11 cellular contexts compared by ENCODE assay signal in the genomic region with DNA sequence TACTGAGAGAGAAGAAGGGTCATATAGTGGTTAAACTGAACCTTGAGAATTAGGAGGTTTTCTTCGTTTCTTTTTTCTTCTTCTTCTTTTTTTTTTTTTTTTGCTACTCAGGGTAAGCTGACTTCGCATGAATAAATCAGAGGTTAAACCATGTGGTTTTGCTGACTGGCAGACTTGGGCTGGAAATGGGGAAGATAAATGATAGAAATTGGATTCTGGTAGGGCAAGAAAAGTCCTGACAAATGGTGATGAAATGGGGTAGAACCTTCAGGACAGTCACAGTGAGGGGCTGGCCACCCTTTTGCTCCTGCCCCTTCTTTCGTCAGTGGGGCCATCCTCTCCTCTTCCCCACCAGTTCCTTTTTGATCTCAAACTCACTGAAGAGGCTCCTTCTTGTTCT. TPM values are rescaled to one million over a fixed set of nuclear protein-coding genes. Genes with fewer than 3 reads are reported as not detected.
A peak's percentile ranks its signal among the peaks of the same experiment; 100 is the strongest.
DNase-seq lines count a peak whose midpoint lies in the region; ATAC-seq, FAIRE-seq and TF ChIP-seq lines count a peak whose summit lies in the region.
"Had no signal": no experiment of that assay in that cellular context is flagged by ENCODE, and none has a peak within 500 bp of the region (broad histone marks: within the 10 kb centered on the region; RNA-seq: fewer than 3 reads in every experiment).

No MANE protein-coding gene starts in this region.

- H3K27ac ChIP-seq in OCI-LY7 (ENCODE audit: low read depth, low read length, poor library complexity, severe bottlenecking), result no peak overlapping the region
- peak overlapping the region in 3 of 4 donors; percentile 93 to 99 (median 93) for H3K27ac ChIP-seq in sigmoid colon
- peak overlapping the region in 2 of 4 donors; percentile 95 to 97 for H3K27ac ChIP-seq in gastroesophageal sphincter
- H3K27ac ChIP-seq in mesendoderm (ENCODE audit: low read depth, low read length), result no peak overlapping the region

- no peak overlapping the region for H2BK15ac ChIP-seq in mesendoderm (replicated peaks; ENCODE audit: low read depth)

- peaks cover 25% of the 10 kb centered on the region for H3K4me1 ChIP-seq in OCI-LY7 (ENCODE audit: insufficient read depth, low read length, poor library complexity, severe bottlenecking)
- H3K4me1 ChIP-seq in sigmoid colon, result peaks cover 0 to 9% (median 2%) of the 10 kb centered on the region in 4 donors
- peaks cover 0 to 14% (median 0%) of the 10 kb centered on the region in 3 donors for H3K4me1 ChIP-seq in gastroesophageal sphincter
- no peaks in the 10 kb centered on the region for H3K4me1 ChIP-seq in mesendoderm (ENCODE audit: control insufficient read depth, low read depth, low read length)

- peaks cover 13% of the 10 kb centered on the region for H3K9me3 ChIP-seq in OCI-LY7 (ENCODE audit: low read length)
- H3K9me3 ChIP-seq in sigmoid colon, result no peaks in the 10 kb centered on the region
- peaks cover 0 to 12% (median 0%) of the 10 kb centered on the region in 3 donors for H3K9me3 ChIP-seq in gastroesophageal sphincter

- H3K79me2 ChIP-seq in OCI-LY7 (ENCODE audit: insufficient read depth, low read depth, low read length) (peaks cover 37% of the 10 kb centered on the region), mesendoderm (ENCODE audit: control insufficient read depth, insufficient read depth, low read length) (peaks cover 16% of the 10 kb centered on the region)

- BruUV-seq in OCI-LY7 (replicated peaks; lab: Mats Ljungman, UMichigan), result no TSS peak

- no peak overlapping the region for H2BK120ac ChIP-seq in mesendoderm (ENCODE audit: low read depth, low read length)

- 39 to 66% methylated on average over 3 of the region's 3 CpGs for WGBS in sigmoid colon, 2 donors
- 59 to 70% methylated on average over 3 of the region's 3 CpGs for WGBS in gastroesophageal sphincter (ENCODE audit: low coverage in 1 of 2), 2 donors
- no CpG with 5 or more reads among the region's 3 CpGs for WGBS in mesendoderm (ENCODE audit: extremely low coverage, insufficient coverage, low lambda C conversion rate)

- no peaks in the 10 kb centered on the region for H3K27me3 ChIP-seq in sigmoid colon
- no peaks in the 10 kb centered on the region for H3K27me3 ChIP-seq in gastroesophageal sphincter
- H3K27me3 ChIP-seq in mesendoderm (ENCODE audit: insufficient read depth, low read length, poor library complexity), result no peaks in the 10 kb centered on the region
- H3K27me3 ChIP-seq: left lung had no signal

- H4K5ac ChIP-seq in mesendoderm (ENCODE audit: low read length), result no peak overlapping the region

- no peak overlapping the region for H3K56ac ChIP-seq in mesendoderm (ENCODE audit: low read length)

- peak overlapping the region; percentile 29; the same call in 1 of the 2 replicates for H2AFZ ChIP-seq in OCI-LY7 (ENCODE audit: low read length)

- FAIRE-seq in GM19239 (lab: Jason Lieb, UNC), result no peak
- FAIRE-seq: endometrium had no signal

- H3K4ac ChIP-seq in mesendoderm (ENCODE audit: low read depth, low read length), result no peak overlapping the region

- H3K4me2 ChIP-seq in OCI-LY7 (ENCODE audit: low read length), result peak overlapping the region; percentile 98
- H3K4me2 ChIP-seq in mesendoderm (ENCODE audit: low read length), result no peak overlapping the region

- TF ChIP-seq POLR2A in sigmoid colon (IDR thresholded peaks at IDR 0.05) (no peak), gastroesophageal sphincter (IDR thresholded peaks at IDR 0.05) (no peak)

- H3K9me2 ChIP-seq in OCI-LY7 (ENCODE audit: insufficient read depth, low read length), result no peaks in the 10 kb centered on the region

- no peak overlapping the region for H2AK5ac ChIP-seq in mesendoderm (ENCODE audit: low read length)

- no peak overlapping the region for H3K9ac ChIP-seq in mesendoderm (ENCODE audit: low read length)

- peaks cover 1% of the 10 kb centered on the region for H3K79me1 ChIP-seq in mesendoderm (ENCODE audit: low read length)

- POLR2A ChIA-PET in OCI-LY7 (lab: Charles Lee), result interaction anchor here (0.6 to 1.5 kb wide), 3 partner anchors 10 to 796 kb away, joined by 3 to 6 read pairs (median 3); no protein-coding TSS in a partner anchor

- H4K8ac ChIP-seq in mesendoderm (ENCODE audit: low read depth, low read length), result no peak overlapping the region

- H4K20me1 ChIP-seq in OCI-LY7 (ENCODE audit: insufficient read depth, low read length), result no peaks in the 10 kb centered on the region

- CTCF ChIA-PET in OCI-LY7 (lab: Charles Lee; ENCODE audit: unreplicated experiment), result no interaction called here

- intact Hi-C loops in OCI-LY7 (cut with micrococcal nuclease; ENCODE audit: unreplicated experiment) (loop anchor here (5.0 kb wide), 1 partner anchor 90 kb away; the partner anchor contains the start of gene WEE1), sigmoid colon (cut with DNase I) (loop anchor here (2.0 to 5.0 kb wide), 3 partner anchors 47 to 645 kb away; partner anchors contain the start of gene ADM)

- TF ChIP-seq CTCF in GM12875 (IDR thresholded peaks at IDR 0.05; ENCODE audit: borderline replicate concordance, insufficient read depth, low read depth, low read length) (no peak), OCI-LY7 (conservative IDR thresholded peaks at IDR 0.05; ENCODE audit: low read length) (no peak), sigmoid colon (IDR thresholded peaks at IDR 0.05) (no peak), gastroesophageal sphincter (IDR thresholded peaks at IDR 0.05) (no peak)

- no peak overlapping the region for H3K18ac ChIP-seq in mesendoderm (ENCODE audit: low read length)

- TF ChIP-seq EP300 in sigmoid colon (IDR thresholded peaks at IDR 0.05) (no peak), gastroesophageal sphincter (IDR thresholded peaks at IDR 0.05) (no peak)

- DNase-seq in OCI-LY7 (ENCODE audit: low spot score) (peak; percentile 49), fibroblast of peridontal ligament (ENCODE audit: extremely low read depth) (peak; percentile 25), sigmoid colon (no peak), GM03348 (ENCODE audit: low spot score) (no peak), mesendoderm (no peak), GM19239 (ENCODE audit: insufficient read length, low spot score) (no peak)
- DNase-seq: IMR-90 had no signal

- no peak overlapping the region for H3K23ac ChIP-seq in mesendoderm (ENCODE audit: low read length)

- no peak for ATAC-seq in gastroesophageal sphincter
- ATAC-seq: left lung had no signal

- no peak overlapping the region for H2BK5ac ChIP-seq in mesendoderm (ENCODE audit: low read length)

- peak overlapping the region; percentile 33 for H3K4me3 ChIP-seq in GM12875 (ENCODE audit: low read depth, low read length)
- peak overlapping the region; percentile 82 for H3K4me3 ChIP-seq in OCI-LY7 (ENCODE audit: low read depth, low read length, poor library complexity, severe bottlenecking)
- H3K4me3 ChIP-seq in sigmoid colon, result no peak overlapping the region
- no peak overlapping the region for H3K4me3 ChIP-seq in gastroesophageal sphincter
- no peak overlapping the region for H3K4me3 ChIP-seq in mesendoderm (ENCODE audit: low read length)

- H3K36me3 ChIP-seq in OCI-LY7 (ENCODE audit: insufficient read depth, low read length), result peaks cover 28% of the 10 kb centered on the region
- H3K36me3 ChIP-seq in sigmoid colon, result no peaks in the 10 kb centered on the region
- H3K36me3 ChIP-seq in gastroesophageal sphincter, result no peaks in the 10 kb centered on the region
- no peaks in the 10 kb centered on the region for H3K36me3 ChIP-seq in mesendoderm (ENCODE audit: control insufficient read depth, insufficient read depth, low read length)

RNA-seq across cellular contexts. Expression of gene SWAP70, which starts 1.6 kb away (rescaled TPM):
- 37.5 and 44.4 TPM in 2 replicates for total RNA-seq in OCI-LY7 (2014; rRNA removed; shearing (Covaris generic))
- total RNA-seq in OCI-LY7 (2022), result 91.9 and 110 TPM in 2 replicates
- total RNA-seq in sigmoid colon, result 10 to 100 TPM; 22.1 to 30.3 (median 28.6) TPM
- 10 to 100 TPM in 2 of 3 donors, 1 to 10 TPM in 1; 9.5 to 19.8 (median 10.8) TPM for polyA plus RNA-seq in sigmoid colon
- total RNA-seq in gastroesophageal sphincter, result 10 to 100 TPM; 32.2 to 65.9 (median 45.0) TPM
- polyA plus RNA-seq in mesendoderm (2013, experiment 1 of 2), result 30.9 TPM
- 33.0 TPM for polyA plus RNA-seq in mesendoderm (2013, experiment 2 of 2)

Comparison
In these comparisons a context has a peak if more than half of its experiments do, and no peak if none do; other contexts are left out.
1. H3K4me3 ChIP-seq: peak in GM12875 (single experiment) and OCI-LY7 (single experiment); none in sigmoid colon (0 of 4), gastroesophageal sphincter (0 of 2) and mesendoderm (single experiment).
2. DNase-seq: peak in OCI-LY7 (single experiment) and fibroblast of peridontal ligament (single experiment); none in sigmoid colon (single experiment), GM03348 (single experiment), mesendoderm (single experiment) and GM19239 (single experiment).
3. H3K27ac ChIP-seq: peak in sigmoid colon (3 of 4); none in OCI-LY7 (single experiment) and mesendoderm (single experiment).